In the genomic region with DNA sequence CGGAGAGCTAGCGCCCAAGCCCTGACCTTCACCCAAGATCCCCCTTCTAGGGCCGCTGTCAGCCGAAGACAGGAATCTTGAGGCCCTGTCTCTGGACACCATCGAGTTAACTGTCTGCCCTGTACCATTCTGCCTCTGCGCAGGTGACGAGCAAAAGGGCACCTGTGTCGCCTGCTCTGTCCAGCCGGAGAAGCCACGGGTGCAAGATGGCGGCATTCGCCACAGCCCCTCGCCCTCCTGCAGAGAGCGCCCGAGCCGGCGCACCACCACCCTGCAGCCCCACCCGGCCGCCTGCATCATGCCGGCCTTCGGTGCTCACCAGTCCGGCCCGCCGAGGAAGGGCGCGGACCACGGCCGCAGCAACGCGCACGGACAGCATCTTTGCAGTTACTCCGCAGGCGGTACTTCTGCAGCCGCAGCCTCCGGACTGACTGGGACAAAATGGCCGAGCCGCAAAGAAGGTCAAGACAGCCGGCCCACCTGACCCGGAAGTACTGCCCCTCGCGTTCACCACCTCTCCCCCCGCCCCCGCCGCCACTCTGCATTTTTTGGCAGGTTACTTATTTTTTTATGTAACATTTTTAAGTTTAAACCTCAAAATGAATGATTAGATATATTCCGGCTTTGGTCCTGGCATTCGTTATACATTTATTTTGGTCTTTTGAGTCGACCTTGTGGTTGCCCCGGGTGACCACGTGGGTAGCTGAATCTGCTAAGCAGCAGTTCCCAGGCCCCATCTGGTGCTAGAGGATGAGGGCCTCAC, we compare ENCODE assay signal across 1 cellular context.
TF ChIP-seq lines count a peak whose summit lies in the region.

ATP5F1A (minus strand) TSS at position 444 of the 763 bp plus-strand sequence; CDS start at position 379, 65 bp downstream.

TF ChIP-seq in HepG2, 621 proteins besides CTCF, POLR2A, EP300 and RAD21 (continued from another document and continues in another):
- TF ChIP-seq, protein P1, sequence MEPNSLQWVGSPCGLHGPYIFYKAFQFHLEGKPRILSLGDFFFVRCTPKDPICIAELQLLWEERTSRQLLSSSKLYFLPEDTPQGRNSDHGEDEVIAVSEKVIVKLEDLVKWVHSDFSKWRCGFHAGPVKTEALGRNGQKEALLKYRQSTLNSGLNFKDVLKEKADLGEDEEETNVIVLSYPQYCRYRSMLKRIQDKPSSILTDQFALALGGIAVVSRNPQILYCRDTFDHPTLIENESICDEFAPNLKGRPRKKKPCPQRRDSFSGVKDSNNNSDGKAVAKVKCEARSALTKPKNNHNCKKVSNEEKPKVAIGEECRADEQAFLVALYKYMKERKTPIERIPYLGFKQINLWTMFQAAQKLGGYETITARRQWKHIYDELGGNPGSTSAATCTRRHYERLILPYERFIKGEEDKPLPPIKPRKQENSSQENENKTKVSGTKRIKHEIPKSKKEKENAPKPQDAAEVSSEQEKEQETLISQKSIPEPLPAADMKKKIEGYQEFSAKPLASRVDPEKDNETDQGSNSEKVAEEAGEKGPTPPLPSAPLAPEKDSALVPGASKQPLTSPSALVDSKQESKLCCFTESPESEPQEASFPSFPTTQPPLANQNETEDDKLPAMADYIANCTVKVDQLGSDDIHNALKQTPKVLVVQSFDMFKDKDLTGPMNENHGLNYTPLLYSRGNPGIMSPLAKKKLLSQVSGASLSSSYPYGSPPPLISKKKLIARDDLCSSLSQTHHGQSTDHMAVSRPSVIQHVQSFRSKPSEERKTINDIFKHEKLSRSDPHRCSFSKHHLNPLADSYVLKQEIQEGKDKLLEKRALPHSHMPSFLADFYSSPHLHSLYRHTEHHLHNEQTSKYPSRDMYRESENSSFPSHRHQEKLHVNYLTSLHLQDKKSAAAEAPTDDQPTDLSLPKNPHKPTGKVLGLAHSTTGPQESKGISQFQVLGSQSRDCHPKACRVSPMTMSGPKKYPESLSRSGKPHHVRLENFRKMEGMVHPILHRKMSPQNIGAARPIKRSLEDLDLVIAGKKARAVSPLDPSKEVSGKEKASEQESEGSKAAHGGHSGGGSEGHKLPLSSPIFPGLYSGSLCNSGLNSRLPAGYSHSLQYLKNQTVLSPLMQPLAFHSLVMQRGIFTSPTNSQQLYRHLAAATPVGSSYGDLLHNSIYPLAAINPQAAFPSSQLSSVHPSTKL (CRISPR knock-in tag; IDR thresholded peaks at IDR 0.05): peak; percentile 56
- TF ChIP-seq NKX3-1 (CRISPR knock-in tag; IDR thresholded peaks at IDR 0.05) (peak; percentile 76; the same call in 1 of the 2 replicates), WIZ (CRISPR knock-in tag; IDR thresholded peaks at IDR 0.05) (no peak; the same call in 1 of the 2 replicates), ZNF784 (CRISPR knock-in tag; IDR thresholded peaks at IDR 0.05; ENCODE audit: borderline replicate concordance) (peak; percentile 93), ZNF232 (CRISPR knock-in tag; IDR thresholded peaks at IDR 0.05; ENCODE audit: borderline replicate concordance) (peak; percentile 75; the same call in 1 of the 2 replicates), YEATS2 (CRISPR knock-in tag; IDR thresholded peaks at IDR 0.05; ENCODE audit: borderline replicate concordance) (peak; percentile 81; the same call in 1 of the 2 replicates), PITX1 (CRISPR knock-in tag; IDR thresholded peaks at IDR 0.05) (no peak), NCOR1 (IDR thresholded peaks at IDR 0.05; ENCODE audit: borderline replicate concordance, low read length) (0 out of 2 replicates have a peak, but pooled peaks have one; percentile 44), SMAD9 (CRISPR knock-in tag; IDR thresholded peaks at IDR 0.05) (no peak), TAF1 (CRISPR knock-in tag; IDR thresholded peaks at IDR 0.05) (peak; percentile 95), ZNF629 (CRISPR knock-in tag; conservative IDR thresholded peaks at IDR 0.05) (0 out of 2 replicates have a peak, but pooled peaks have one; percentile 25), SNAPC2 (CRISPR knock-in tag; IDR thresholded peaks at IDR 0.05) (0 out of 2 replicates have a peak, but pooled peaks have one; percentile 16), PHF5A (CRISPR knock-in tag; IDR thresholded peaks at IDR 0.05; ENCODE audit: low read depth, unreplicated experiment) (no peak), ZNF264 (CRISPR knock-in tag; IDR thresholded peaks at IDR 0.05) (no peak; the same call in 1 of the 2 replicates), DRAP1 (CRISPR knock-in tag; IDR thresholded peaks at IDR 0.05) (peak; percentile 52; the same call in 1 of the 2 replicates), ZNF563 (CRISPR knock-in tag; IDR thresholded peaks at IDR 0.05) (peak; percentile 78), LCORL (IDR thresholded peaks at IDR 0.05) (no peak), LCORL (CRISPR knock-in tag; IDR thresholded peaks at IDR 0.05) (peak; percentile 71; the same call in 1 of the 2 replicates), HOXA5 (CRISPR knock-in tag; IDR thresholded peaks at IDR 0.05) (peak; percentile 80), GATA4 (IDR thresholded peaks at IDR 0.05; ENCODE audit: borderline replicate concordance, low read depth) (peak; percentile 52; the same call in 1 of the 2 replicates), ZNF605 (CRISPR knock-in tag; IDR thresholded peaks at IDR 0.05) (0 out of 2 replicates have a peak, but pooled peaks have one; percentile 65), ZBTB3 (CRISPR knock-in tag; IDR thresholded peaks at IDR 0.05; ENCODE audit: borderline replicate concordance, low read depth) (0 out of 2 replicates have a peak, but pooled peaks have one; percentile 21), ZSCAN25 (CRISPR knock-in tag; IDR thresholded peaks at IDR 0.05) (0 out of 2 replicates have a peak, but pooled peaks have one; percentile 46), ZFP90 (CRISPR knock-in tag; IDR thresholded peaks at IDR 0.05; ENCODE audit: borderline replicate concordance) (peak; percentile 74; the same call in 1 of the 2 replicates), ZNF644 (CRISPR knock-in tag; IDR thresholded peaks at IDR 0.05; ENCODE audit: low read depth) (no peak), KDM5B (CRISPR knock-in tag; IDR thresholded peaks at IDR 0.05; ENCODE audit: borderline replicate concordance) (peak; percentile 88; the same call in 1 of the 2 replicates), KMT2A (CRISPR knock-in tag; IDR thresholded peaks at IDR 0.05) (peak; percentile 81), ZNF83 (CRISPR knock-in tag; IDR thresholded peaks at IDR 0.05; ENCODE audit: borderline replicate concordance) (peak; percentile 95), ZNF687 (CRISPR knock-in tag; IDR thresholded peaks at IDR 0.05) (peak; percentile 91), HNF4A (CRISPR knock-in tag; IDR thresholded peaks at IDR 0.05) (no peak), CHD4 (IDR thresholded peaks at IDR 0.05; ENCODE audit: borderline replicate concordance, low read length) (no peak), ZNF235 (CRISPR knock-in tag; IDR thresholded peaks at IDR 0.05; ENCODE audit: borderline replicate concordance) (peak; percentile 65; the same call in 1 of the 2 replicates), KLF12 (CRISPR knock-in tag; IDR thresholded peaks at IDR 0.05; ENCODE audit: borderline replicate concordance) (0 out of 2 replicates have a peak, but pooled peaks have one; percentile 78), FOXM1 (CRISPR knock-in tag; IDR thresholded peaks at IDR 0.05) (no peak), HIVEP1 (CRISPR knock-in tag; IDR thresholded peaks at IDR 0.05) (peak; percentile 69), MXI1 (IDR thresholded peaks at IDR 0.05; ENCODE audit: borderline replicate concordance, low read depth, low read length) (peak; percentile 81; the same call in 2 of the 3 replicates), ZNF382 (CRISPR knock-in tag; IDR thresholded peaks at IDR 0.05; ENCODE audit: borderline replicate concordance) (no peak), MXD3 (CRISPR knock-in tag; IDR thresholded peaks at IDR 0.05) (no peak; the same call in 1 of the 2 replicates), MED13 (CRISPR knock-in tag; IDR thresholded peaks at IDR 0.05) (peak; percentile 53; the same call in 1 of the 2 replicates), AHR (CRISPR knock-in tag; IDR thresholded peaks at IDR 0.05) (no peak), GMEB2 (CRISPR knock-in tag; IDR thresholded peaks at IDR 0.05; ENCODE audit: low read depth) (no peak; the same call in 1 of the 2 replicates)
- TF ChIP-seq, protein P2, sequence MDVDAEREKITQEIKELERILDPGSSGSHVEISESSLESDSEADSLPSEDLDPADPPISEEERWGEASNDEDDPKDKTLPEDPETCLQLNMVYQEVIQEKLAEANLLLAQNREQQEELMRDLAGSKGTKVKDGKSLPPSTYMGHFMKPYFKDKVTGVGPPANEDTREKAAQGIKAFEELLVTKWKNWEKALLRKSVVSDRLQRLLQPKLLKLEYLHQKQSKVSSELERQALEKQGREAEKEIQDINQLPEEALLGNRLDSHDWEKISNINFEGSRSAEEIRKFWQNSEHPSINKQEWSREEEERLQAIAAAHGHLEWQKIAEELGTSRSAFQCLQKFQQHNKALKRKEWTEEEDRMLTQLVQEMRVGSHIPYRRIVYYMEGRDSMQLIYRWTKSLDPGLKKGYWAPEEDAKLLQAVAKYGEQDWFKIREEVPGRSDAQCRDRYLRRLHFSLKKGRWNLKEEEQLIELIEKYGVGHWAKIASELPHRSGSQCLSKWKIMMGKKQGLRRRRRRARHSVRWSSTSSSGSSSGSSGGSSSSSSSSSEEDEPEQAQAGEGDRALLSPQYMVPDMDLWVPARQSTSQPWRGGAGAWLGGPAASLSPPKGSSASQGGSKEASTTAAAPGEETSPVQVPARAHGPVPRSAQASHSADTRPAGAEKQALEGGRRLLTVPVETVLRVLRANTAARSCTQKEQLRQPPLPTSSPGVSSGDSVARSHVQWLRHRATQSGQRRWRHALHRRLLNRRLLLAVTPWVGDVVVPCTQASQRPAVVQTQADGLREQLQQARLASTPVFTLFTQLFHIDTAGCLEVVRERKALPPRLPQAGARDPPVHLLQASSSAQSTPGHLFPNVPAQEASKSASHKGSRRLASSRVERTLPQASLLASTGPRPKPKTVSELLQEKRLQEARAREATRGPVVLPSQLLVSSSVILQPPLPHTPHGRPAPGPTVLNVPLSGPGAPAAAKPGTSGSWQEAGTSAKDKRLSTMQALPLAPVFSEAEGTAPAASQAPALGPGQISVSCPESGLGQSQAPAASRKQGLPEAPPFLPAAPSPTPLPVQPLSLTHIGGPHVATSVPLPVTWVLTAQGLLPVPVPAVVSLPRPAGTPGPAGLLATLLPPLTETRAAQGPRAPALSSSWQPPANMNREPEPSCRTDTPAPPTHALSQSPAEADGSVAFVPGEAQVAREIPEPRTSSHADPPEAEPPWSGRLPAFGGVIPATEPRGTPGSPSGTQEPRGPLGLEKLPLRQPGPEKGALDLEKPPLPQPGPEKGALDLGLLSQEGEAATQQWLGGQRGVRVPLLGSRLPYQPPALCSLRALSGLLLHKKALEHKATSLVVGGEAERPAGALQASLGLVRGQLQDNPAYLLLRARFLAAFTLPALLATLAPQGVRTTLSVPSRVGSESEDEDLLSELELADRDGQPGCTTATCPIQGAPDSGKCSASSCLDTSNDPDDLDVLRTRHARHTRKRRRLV (CRISPR knock-in tag; IDR thresholded peaks at IDR 0.05): peak; percentile 76; the same call in 1 of the 2 replicates
